8 cellular contexts compared by ENCODE assay signal in the genomic region with DNA sequence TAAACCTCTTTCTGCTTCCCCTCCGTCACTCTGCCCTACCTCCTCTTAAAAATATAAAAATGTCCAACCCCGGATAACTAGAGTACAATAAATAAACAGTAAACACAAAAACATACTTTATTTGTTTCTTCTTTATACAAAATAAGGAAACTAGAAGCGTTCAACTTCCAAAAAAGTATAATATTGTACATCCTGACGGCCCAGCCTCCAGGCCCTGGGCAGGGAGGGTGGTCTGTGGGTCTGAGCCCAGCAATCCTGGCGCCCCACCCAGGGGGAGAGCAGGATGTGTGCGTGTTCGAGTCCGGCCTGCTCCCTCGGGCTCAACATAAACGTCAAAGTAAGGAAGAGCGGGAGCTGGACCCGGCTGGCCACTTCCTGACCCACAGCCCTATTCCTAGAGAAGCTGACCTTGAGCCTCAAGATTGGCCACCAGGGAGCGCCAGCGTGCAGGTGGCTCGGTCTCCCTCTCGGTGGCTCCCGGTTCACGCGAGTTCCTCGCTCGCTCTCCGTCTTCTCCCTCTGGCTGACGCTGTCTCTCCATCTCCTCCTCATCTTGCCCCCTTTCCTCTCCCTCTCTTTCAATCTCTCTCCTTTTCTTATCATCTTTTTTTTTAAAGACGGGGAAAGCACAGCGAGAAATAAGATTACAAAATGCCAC. TPM values are rescaled to one million over a fixed set of nuclear protein-coding genes. Genes with fewer than 3 reads are reported as not detected.
DNase-seq lines count a peak whose midpoint lies in the region; ATAC-seq and TF ChIP-seq lines count a peak whose summit lies in the region.

No MANE protein-coding gene starts in this region.

- peak; percentile 90 for DNase-seq in Calu3
- DNase-seq in OCI-M2 (lab: John Stamatoyannopoulos, UW; ENCODE audit: unreplicated experiment): peak; percentile 17
- DNase-seq in activated T-cell treated with anti-CD3 and anti-CD28 coated beads, Interleukin-2, amount 50 U/mL, for 4 hours: peak; percentile 59
- peak; percentile 74 for DNase-seq in fibroblast of mammary gland (ENCODE audit: low read depth)
- DNase-seq in stimulated activated naive CD8-positive, alpha-beta T cell treated with anti-CD3 and anti-CD28 coated beads, Interleukin-15, amount 100 ng/mL, for 72 hours: peak; percentile 72

- H3K4me2 ChIP-seq in neural cell (ENCODE audit: low read length): no peak overlapping the region

- TF ChIP-seq EP300 in neural cell (conservative IDR thresholded peaks at IDR 0.05; ENCODE audit: poor library complexity, severe bottlenecking): no peak

- TF ChIP-seq RAD21 in neural cell (conservative IDR thresholded peaks at IDR 0.05): peak; percentile 60

- intact Hi-C loops in Calu3 (cut with micrococcal nuclease; ENCODE audit: unreplicated experiment): loop anchor here (10.0 kb wide), 1 partner anchor 263 kb away; no protein-coding TSS in a partner anchor

- H3K27ac ChIP-seq in HUES48 (ENCODE audit: low read depth, low read length) (no peak overlapping the region), neural cell (ENCODE audit: low read length) (no peak overlapping the region)

- no peak overlapping the region for H2AFZ ChIP-seq in neural cell (ENCODE audit: low read depth, low read length)

- no peak overlapping the region for H3K27ac Mint-ChIP-seq in Calu3 (ENCODE audit: unreplicated experiment)
- peak overlapping the region in 1 of 2 donors; percentile 36 for H3K27ac Mint-ChIP-seq in stimulated activated naive CD8-positive, alpha-beta T cell treated with anti-CD3 and anti-CD28 coated beads, Interleukin-15, amount 100 ng/mL, for 72 hours

- H3K36me3 Mint-ChIP-seq in Calu3 (ENCODE audit: insufficient read depth, unreplicated experiment): no peaks in the 10 kb centered on the region
- no peaks in the 10 kb centered on the region for H3K36me3 Mint-ChIP-seq in activated T-cell treated with anti-CD3 and anti-CD28 coated beads, Interleukin-2, amount 50 U/mL, for 4 hours (ENCODE audit: insufficient read depth)

- no peaks in the 10 kb centered on the region for H3K79me2 ChIP-seq in neural cell (replicated peaks; ENCODE audit: insufficient read depth, low read length)

- H3K27me3 ChIP-seq in HUES48 (ENCODE audit: control insufficient read depth, insufficient read depth, low read length): peaks cover 78% of the 10 kb centered on the region
- peaks cover 37% of the 10 kb centered on the region for H3K27me3 ChIP-seq in neural cell (ENCODE audit: insufficient read depth, low read depth, low read length)

- H3K9me3 ChIP-seq in HUES48 (ENCODE audit: control insufficient read depth, insufficient read depth, low read length) (no peaks in the 10 kb centered on the region), neural cell (ENCODE audit: low read length) (peaks cover 14% of the 10 kb centered on the region)

- no TSS peak for BruUV-seq in Calu3 (replicated peaks; lab: Mats Ljungman, UMichigan)

- H3K4me3 Mint-ChIP-seq in Calu3 (ENCODE audit: low read depth, unreplicated experiment): peak overlapping the region; percentile 44
- peak overlapping the region; percentile 81 for H3K4me3 Mint-ChIP-seq in activated T-cell treated with anti-CD3 and anti-CD28 coated beads, Interleukin-2, amount 50 U/mL, for 4 hours
- peak overlapping the region; percentile 65 to 82 for H3K4me3 Mint-ChIP-seq in stimulated activated naive CD8-positive, alpha-beta T cell treated with anti-CD3 and anti-CD28 coated beads, Interleukin-15, amount 100 ng/mL, for 72 hours

- peaks cover 32% of the 10 kb centered on the region for H3K4me1 ChIP-seq in HUES48 (ENCODE audit: control insufficient read depth, insufficient read depth, low read length)

- H3K4me1 Mint-ChIP-seq in Calu3 (ENCODE audit: low read depth, unreplicated experiment): peaks cover 23% of the 10 kb centered on the region
- H3K4me1 Mint-ChIP-seq in activated T-cell treated with anti-CD3 and anti-CD28 coated beads, Interleukin-2, amount 50 U/mL, for 4 hours (ENCODE audit: low read depth): peaks cover 20% of the 10 kb centered on the region
- H3K4me1 Mint-ChIP-seq in stimulated activated naive CD8-positive, alpha-beta T cell treated with anti-CD3 and anti-CD28 coated beads, Interleukin-15, amount 100 ng/mL, for 72 hours: peaks cover 20% of the 10 kb centered on the region

- H3K9me2 ChIP-seq in neural cell (ENCODE audit: insufficient read depth, low read length): no peaks in the 10 kb centered on the region

- no peaks in the 10 kb centered on the region for H4K20me1 ChIP-seq in neural cell (ENCODE audit: insufficient read depth)

- H3K9ac ChIP-seq in HUES48 (ENCODE audit: low read depth, low read length): no peak overlapping the region
- no peak overlapping the region for H3K9ac ChIP-seq in neural cell (ENCODE audit: low read length)

- peak; percentile 57 to 71 for ATAC-seq in activated T-cell treated with anti-CD3 and anti-CD28 coated beads, Interleukin-2, amount 50 U/mL, for 4 hours
- peak; percentile 65 for ATAC-seq in stimulated activated naive CD8-positive, alpha-beta T cell treated with anti-CD3 and anti-CD28 coated beads, Interleukin-15, amount 100 ng/mL, for 72 hours
- ATAC-seq in HG03354 (IDR thresholded peaks at IDR 0.05; ENCODE audit: poor library complexity, severe bottlenecking, unreplicated experiment): no peak

- peaks cover 3% of the 10 kb centered on the region for H3K9me3 Mint-ChIP-seq in Calu3 (ENCODE audit: low read depth, unreplicated experiment)
- H3K9me3 Mint-ChIP-seq in activated T-cell treated with anti-CD3 and anti-CD28 coated beads, Interleukin-2, amount 50 U/mL, for 4 hours: no peaks in the 10 kb centered on the region
- H3K9me3 Mint-ChIP-seq in stimulated activated naive CD8-positive, alpha-beta T cell treated with anti-CD3 and anti-CD28 coated beads, Interleukin-15, amount 100 ng/mL, for 72 hours: no peaks in the 10 kb centered on the region

- CTCF ChIA-PET in Calu3 (lab: Charles Lee): interaction anchor here (0.6 to 1.2 kb wide), 5 partner anchors 12 to 304 kb away, joined by 3 to 6 read pairs (median 4); partner anchors contain the start of gene SDSL

- H3K4me3 ChIP-seq in HUES48 (ENCODE audit: low read depth, low read length) (peak overlapping the region; percentile 45), fibroblast of mammary gland (ENCODE audit: control insufficient read depth, low read depth, low read length) (peak overlapping the region; percentile 10), neural cell (ENCODE audit: low read length) (no peak overlapping the region)

- H3K36me3 ChIP-seq in HUES48 (ENCODE audit: control insufficient read depth, insufficient read depth, low read length) (peaks cover 4% of the 10 kb centered on the region; the same call in 1 of the 2 replicates), neural cell (ENCODE audit: insufficient read depth, low read length) (no peaks in the 10 kb centered on the region)

- peaks cover 98% of the 10 kb centered on the region for H3K27me3 Mint-ChIP-seq in Calu3 (ENCODE audit: unreplicated experiment)
- H3K27me3 Mint-ChIP-seq in activated T-cell treated with anti-CD3 and anti-CD28 coated beads, Interleukin-2, amount 50 U/mL, for 4 hours (ENCODE audit: low read depth): peaks cover 71% of the 10 kb centered on the region
- peaks cover 95% of the 10 kb centered on the region for H3K27me3 Mint-ChIP-seq in stimulated activated naive CD8-positive, alpha-beta T cell treated with anti-CD3 and anti-CD28 coated beads, Interleukin-15, amount 100 ng/mL, for 72 hours

- H3F3A ChIP-seq in neural cell (ENCODE audit: insufficient read depth, low read length, poor library complexity, severe bottlenecking): no peaks in the 10 kb centered on the region

- TF ChIP-seq CTCF in Calu3 (IDR thresholded peaks at IDR 0.05; ENCODE audit: unreplicated experiment) (peak; percentile 72), fibroblast of mammary gland (conservative IDR thresholded peaks at IDR 0.05; ENCODE audit: control insufficient read depth, insufficient read depth, low read depth, low read length) (peak; percentile 93), neural cell (IDR thresholded peaks at IDR 0.05; ENCODE audit: poor library complexity, severe bottlenecking) (peak; percentile 58)

TF ChIP-seq in neural cell, 6 proteins besides CTCF, POLR2A, EP300 and RAD21 (continues in another document):
- no peak for TF ChIP-seq POLR2AphosphoS5 (IDR thresholded peaks at IDR 0.05)
- TF ChIP-seq, protein P1, sequence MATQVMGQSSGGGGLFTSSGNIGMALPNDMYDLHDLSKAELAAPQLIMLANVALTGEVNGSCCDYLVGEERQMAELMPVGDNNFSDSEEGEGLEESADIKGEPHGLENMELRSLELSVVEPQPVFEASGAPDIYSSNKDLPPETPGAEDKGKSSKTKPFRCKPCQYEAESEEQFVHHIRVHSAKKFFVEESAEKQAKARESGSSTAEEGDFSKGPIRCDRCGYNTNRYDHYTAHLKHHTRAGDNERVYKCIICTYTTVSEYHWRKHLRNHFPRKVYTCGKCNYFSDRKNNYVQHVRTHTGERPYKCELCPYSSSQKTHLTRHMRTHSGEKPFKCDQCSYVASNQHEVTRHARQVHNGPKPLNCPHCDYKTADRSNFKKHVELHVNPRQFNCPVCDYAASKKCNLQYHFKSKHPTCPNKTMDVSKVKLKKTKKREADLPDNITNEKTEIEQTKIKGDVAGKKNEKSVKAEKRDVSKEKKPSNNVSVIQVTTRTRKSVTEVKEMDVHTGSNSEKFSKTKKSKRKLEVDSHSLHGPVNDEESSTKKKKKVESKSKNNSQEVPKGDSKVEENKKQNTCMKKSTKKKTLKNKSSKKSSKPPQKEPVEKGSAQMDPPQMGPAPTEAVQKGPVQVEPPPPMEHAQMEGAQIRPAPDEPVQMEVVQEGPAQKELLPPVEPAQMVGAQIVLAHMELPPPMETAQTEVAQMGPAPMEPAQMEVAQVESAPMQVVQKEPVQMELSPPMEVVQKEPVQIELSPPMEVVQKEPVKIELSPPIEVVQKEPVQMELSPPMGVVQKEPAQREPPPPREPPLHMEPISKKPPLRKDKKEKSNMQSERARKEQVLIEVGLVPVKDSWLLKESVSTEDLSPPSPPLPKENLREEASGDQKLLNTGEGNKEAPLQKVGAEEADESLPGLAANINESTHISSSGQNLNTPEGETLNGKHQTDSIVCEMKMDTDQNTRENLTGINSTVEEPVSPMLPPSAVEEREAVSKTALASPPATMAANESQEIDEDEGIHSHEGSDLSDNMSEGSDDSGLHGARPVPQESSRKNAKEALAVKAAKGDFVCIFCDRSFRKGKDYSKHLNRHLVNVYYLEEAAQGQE (IDR thresholded peaks at IDR 0.05; ENCODE audit: borderline replicate concordance): no peak
- no peak for TF ChIP-seq TAF1 (IDR thresholded peaks at IDR 0.05; ENCODE audit: low read depth)

RNA-seq across cellular contexts. Expression of gene LHX5, which starts 9.4 kb away (rescaled TPM):
- total RNA-seq in Calu3 (2022): not detected in 2 replicates
- total RNA-seq in activated T-cell treated with anti-CD3 and anti-CD28 coated beads, Interleukin-2, amount 50 U/mL, for 4 hours: not detected
- 2.0 and 3.8 TPM in 2 replicates for polyA plus RNA-seq in neural cell
- 4.1 and 5.6 TPM in 2 replicates for polyA minus RNA-seq in neural cell

RNA-seq across cellular contexts. Expression of gene SDSL, which starts 40.1 kb away (rescaled TPM):
- 19.9 and 25.5 TPM in 2 replicates for total RNA-seq in Calu3 (2022)
- under 1 TPM in 1 of 3 donors, not detected in 2; 0.46 TPM for total RNA-seq in activated T-cell treated with anti-CD3 and anti-CD28 coated beads, Interleukin-2, amount 50 U/mL, for 4 hours
- polyA plus RNA-seq in neural cell: 0.54 and 2.7 TPM in 2 replicates
- polyA minus RNA-seq in neural cell: 0.49 TPM in 1 of 2 replicates, not detected in the other

RNA-seq across cellular contexts. Expression of gene SDS, which starts 58.6 kb away (rescaled TPM):
- 0.26 TPM in 1 of 2 replicates, not detected in the other for total RNA-seq in Calu3 (2022)
- total RNA-seq in activated T-cell treated with anti-CD3 and anti-CD28 coated beads, Interleukin-2, amount 50 U/mL, for 4 hours: under 1 TPM in 1 of 3 donors, not detected in 2; 0.18 TPM
- polyA plus RNA-seq in neural cell: not detected in 2 replicates
- not detected in 2 replicates for polyA minus RNA-seq in neural cell

Comparison
In these comparisons a context has a peak if more than half of its experiments do, and no peak if none do; other contexts are left out.
1. DNase-seq: peak in every context shown above with its lines; median percentile 90 in Calu3; 74 in fibroblast of mammary gland; 72 in stimulated activated naive CD8-positive, alpha-beta T cell treated with anti-CD3 and anti-CD28 coated beads, Interleukin-15, amount 100 ng/mL, for 72 hours; 59 in activated T-cell treated with anti-CD3 and anti-CD28 coated beads, Interleukin-2, amount 50 U/mL, for 4 hours; 17 in OCI-M2.
2. RNA of gene SDSL, which starts 40.1 kb away (total RNA-seq): 19.9 to 25.5 TPM in Calu3; 0.46 TPM in activated T-cell treated with anti-CD3 and anti-CD28 coated beads, Interleukin-2, amount 50 U/mL, for 4 hours; every median in the first group is over 10 times any median in the second.
3. Peak in every context shown above with its lines, with median percentiles within 50 percentile points of each other: H3K4me3 Mint-ChIP-seq and CTCF ChIP-seq.